In genomic region chr19:50512112-50512998, GRCh38 we compare ENCODE assay signal across 12 cellular contexts. TPM values are rescaled to one million over a fixed set of nuclear protein-coding genes. Genes with fewer than 3 reads are reported as not detected.
DNase-seq lines count a peak whose midpoint lies in the region; ATAC-seq and TF ChIP-seq lines count a peak whose summit lies in the region.
"Had no signal": no experiment of that assay in that cellular context is flagged by ENCODE, and none has a peak within 500 bp of the region (broad histone marks: within the 10 kb centered on the region; RNA-seq: fewer than 3 reads in every experiment).

No MANE protein-coding gene starts in this region.

- peak overlapping the region; percentile 71 to 91 (median 83); a peak in 20 of 22 replicates for H3K9ac ChIP-seq in BLaER1 treated with 17β-estradiol and CSF1 and Interleukin-3, amounts not matched to agents 10 nM and 100 nM
- H3K9ac ChIP-seq in SU-DHL-6 (ENCODE audit: low read length), result 0 out of 2 replicates have a peak overlapping the region, but pooled peaks have one; percentile 80

- no peak for TF ChIP-seq CTCF in SU-DHL-6 (IDR thresholded peaks at IDR 0.05; ENCODE audit: insufficient read depth, low read length, poor library complexity, severe bottlenecking)
- no peak for TF ChIP-seq CTCF in foreskin keratinocyte (conservative IDR thresholded peaks at IDR 0.05)

- no peaks in the 10 kb centered on the region for H3K27me3 ChIP-seq in BLaER1 treated with 17β-estradiol and CSF1 and Interleukin-3, amounts not matched to agents 10 nM and 100 nM
- H3K27me3 ChIP-seq in SU-DHL-6 (ENCODE audit: low read length), result no peaks in the 10 kb centered on the region
- H3K27me3 ChIP-seq in foreskin keratinocyte, result no peaks in the 10 kb centered on the region

- peak overlapping the region; percentile 55 to 86 (median 66); a peak in 18 of 20 replicates for H3K4me3 ChIP-seq in BLaER1 treated with 17β-estradiol and CSF1 and Interleukin-3, amounts not matched to agents 10 nM and 100 nM
- no peak overlapping the region for H3K4me3 ChIP-seq in SU-DHL-6 (ENCODE audit: insufficient read depth, low read length, poor library complexity, severe bottlenecking)

- H2AFZ ChIP-seq in SU-DHL-6 (ENCODE audit: low read depth, low read length, severe bottlenecking), result no peak overlapping the region

- H3K9me3 ChIP-seq in BLaER1 treated with 17β-estradiol and CSF1 and Interleukin-3, amounts not matched to agents 10 nM and 100 nM (replicated peaks in 1 of 11), result no peaks in the 10 kb centered on the region; a peak in 1 of 22 replicates
- no peaks in the 10 kb centered on the region for H3K9me3 ChIP-seq in SU-DHL-6 (ENCODE audit: insufficient read depth, low read length)

- ATAC-seq in left lobe of liver, result no peak
- ATAC-seq in foreskin keratinocyte, result no peak
- no peak for ATAC-seq in GM21423 (IDR thresholded peaks at IDR 0.05; ENCODE audit: unreplicated experiment)

- peak; percentile 54 for DNase-seq in left lobe of liver (ENCODE audit: low spot score)
- no peak for DNase-seq in foreskin keratinocyte
- no peak for DNase-seq in putamen (ENCODE audit: low spot score)
- DNase-seq: cortex of kidney; DMS 273 treated with DMSO at 0.1 percent for 48 hours; midbrain; stimulated activated naive CD4-positive, alpha-beta T cell treated with Interleukin-2 at 50 U/mL for 16 hours had no signal

- no peaks in the 10 kb centered on the region for H3F3A ChIP-seq in SU-DHL-6 (ENCODE audit: insufficient read depth)

- H4K20me1 ChIP-seq in BLaER1 treated with 17β-estradiol and CSF1 and Interleukin-3, amounts not matched to agents 10 nM and 100 nM, result no peaks in the 10 kb centered on the region
- no peaks in the 10 kb centered on the region for H4K20me1 ChIP-seq in SU-DHL-6 (ENCODE audit: low read depth, low read length)

- peak overlapping the region; percentile 82 to 93 (median 86) for H3K27ac ChIP-seq in BLaER1 treated with 17β-estradiol and CSF1 and Interleukin-3, amounts not matched to agents 10 nM and 100 nM
- H3K27ac ChIP-seq in SU-DHL-6 (ENCODE audit: low read depth, low read length) (no peak overlapping the region), foreskin keratinocyte (no peak overlapping the region)

- no peaks in the 10 kb centered on the region for H3K36me3 ChIP-seq in BLaER1 treated with 17β-estradiol and CSF1 and Interleukin-3, amounts not matched to agents 10 nM and 100 nM
- H3K36me3 ChIP-seq in SU-DHL-6 (ENCODE audit: low read length), result no peaks in the 10 kb centered on the region

- no peaks in the 10 kb centered on the region for H3K9me2 ChIP-seq in SU-DHL-6 (replicated peaks; ENCODE audit: insufficient read depth, low read length)

- no peaks in the 10 kb centered on the region for H3K79me2 ChIP-seq in SU-DHL-6 (ENCODE audit: insufficient read depth, low read length)

- peaks cover 40 to 77% (median 68%) of the 10 kb centered on the region in 10 experiments for H3K4me1 ChIP-seq in BLaER1 treated with 17β-estradiol and CSF1 and Interleukin-3, amounts not matched to agents 10 nM and 100 nM
- H3K4me1 ChIP-seq in foreskin keratinocyte, result no peaks in the 10 kb centered on the region

- peak overlapping the region; percentile 58 to 92 (median 82) for H3K4me2 ChIP-seq in BLaER1 treated with 17β-estradiol and CSF1 and Interleukin-3, amounts not matched to agents 10 nM and 100 nM
- peak overlapping the region; percentile 78 for H3K4me2 ChIP-seq in SU-DHL-6 (ENCODE audit: low read depth, low read length, poor library complexity, severe bottlenecking)

RNA-seq across cellular contexts. Expression of gene ASPDH, which starts 1.4 kb away (rescaled TPM):
- total RNA-seq in left lobe of liver (61.1 TPM), foreskin keratinocyte (not detected in 2 replicates)
- not detected in 2 replicates for polyA plus RNA-seq in foreskin keratinocyte
- total RNA-seq: SK-MEL-5 had no signal
- polyA plus RNA-seq: IgD-negative memory B cell had no signal

RNA-seq across cellular contexts. Expression of gene JOSD2, which starts 1.4 kb away (rescaled TPM):
- total RNA-seq in left lobe of liver (22.8 TPM), foreskin keratinocyte (36.5 and 51.0 TPM in 2 replicates)
- polyA plus RNA-seq in foreskin keratinocyte, result 69.8 and 94.1 TPM in 2 replicates

RNA-seq across cellular contexts. Expression of gene GARIN5A, which starts 35.7 kb away (rescaled TPM):
- total RNA-seq in left lobe of liver (1.8 TPM), foreskin keratinocyte (0.85 and 0.95 TPM in 2 replicates)
- polyA plus RNA-seq in foreskin keratinocyte, result 0.76 and 1.1 TPM in 2 replicates

RNA-seq across cellular contexts. Expression of gene EMC10, which starts 36.0 kb away (rescaled TPM):
- total RNA-seq in left lobe of liver (55.2 TPM), foreskin keratinocyte (69.5 and 74.2 TPM in 2 replicates)
- 77.9 and 84.6 TPM in 2 replicates for polyA plus RNA-seq in foreskin keratinocyte

RNA-seq across cellular contexts. Expression of gene LRRC4B, which starts 55.9 kb away (rescaled TPM):
- total RNA-seq in left lobe of liver (0.53 TPM), foreskin keratinocyte (not detected in 2 replicates)
- not detected in 2 replicates for polyA plus RNA-seq in foreskin keratinocyte
- polyA plus RNA-seq: IgD-negative memory B cell had no signal

Comparison
In these comparisons a context has a peak if more than half of its experiments do, and no peak if none do; other contexts are left out.
1. H3K27ac ChIP-seq: peak in BLaER1 treated with 17β-estradiol and CSF1 and Interleukin-3, amounts not matched to agents 10 nM and 100 nM (11 of 11); none in SU-DHL-6 (single experiment) and foreskin keratinocyte (single experiment).
2. RNA of gene ASPDH, which starts 1.4 kb away (total RNA-seq): 61.1 TPM in left lobe of liver (single experiment); not detected in foreskin keratinocyte; every median in the first group is over 10 times any median in the second.